8 cellular contexts compared by ENCODE assay signal in genomic region chr4:173169428-173170209, GRCh38. TPM values are rescaled to one million over a fixed set of nuclear protein-coding genes. Genes with fewer than 3 reads are reported as not detected.
DNase-seq lines count a peak whose midpoint lies in the region; ATAC-seq and TF ChIP-seq lines count a peak whose summit lies in the region.

No MANE protein-coding gene starts in this region.

- TF ChIP-seq CTCF in foreskin fibroblast (IDR thresholded peaks at IDR 0.05; ENCODE audit: low read depth, low read length) (no peak), neural crest cell (conservative IDR thresholded peaks at IDR 0.05) (peak; percentile 12), suprapubic skin (IDR thresholded peaks at IDR 0.05) (no peak)

- peaks cover 11% of the 10 kb centered on the region for H3K4me1 ChIP-seq in suprapubic skin

- WGBS in suprapubic skin, result 0% methylated on average over 16 of the region's 93 CpGs

- peaks cover 36% of the 10 kb centered on the region for H3K4me1 Mint-ChIP-seq in neural crest cell

- H3K9me3 ChIP-seq in suprapubic skin, result no peaks in the 10 kb centered on the region

- no peaks in the 10 kb centered on the region for H3K36me3 Mint-ChIP-seq in neural crest cell (ENCODE audit: low read depth)

- H3K27ac ChIP-seq in suprapubic skin, result peak overlapping the region; percentile 92

- no peaks in the 10 kb centered on the region for H3K27me3 Mint-ChIP-seq in neural crest cell (ENCODE audit: low read depth)

- H3K4me3 Mint-ChIP-seq in neural crest cell, result peak overlapping the region; percentile 88

- DNase-seq in COLO668 (lab: John Stamatoyannopoulos, UW; ENCODE audit: unreplicated experiment) (peak; percentile 79), RPMI8226 (peak; percentile 65), foreskin fibroblast (peak; percentile 45 to 82), neural crest cell (ENCODE audit: low read depth, low spot score) (peak; percentile 48), suprapubic skin (ENCODE audit: low spot score in 2 of 2) (peak; percentile 76 to 85)
- peak; percentile 50 for DNase-seq in activated T-helper 9 cell treated with anti-CD3 and anti-CD28 coated beads, Interleukin-2, amount 50 U/mL, for 16 hours (ENCODE audit: low read depth)

- no peaks in the 10 kb centered on the region for H3K27me3 ChIP-seq in suprapubic skin

- no peaks in the 10 kb centered on the region for H3K9me3 Mint-ChIP-seq in neural crest cell

- peak overlapping the region; percentile 67 to 74 for H3K4me3 ChIP-seq in foreskin fibroblast (ENCODE audit: low read depth in 1 of 2, low read length in 2 of 2)
- peak overlapping the region; percentile 94 for H3K4me3 ChIP-seq in suprapubic skin

- no peak for TF ChIP-seq EP300 in suprapubic skin (IDR thresholded peaks at IDR 0.05)

- H3K36me3 ChIP-seq in suprapubic skin, result no peaks in the 10 kb centered on the region

- peak; percentile 64 for ATAC-seq in GM19395 (IDR thresholded peaks at IDR 0.05; ENCODE audit: unreplicated experiment)
- peak; percentile 51 for ATAC-seq in HG03469 (IDR thresholded peaks at IDR 0.05; ENCODE audit: unreplicated experiment)

- H3K27ac Mint-ChIP-seq in neural crest cell (ENCODE audit: unreplicated experiment), result peak overlapping the region; percentile 65

- peak in 1 of 2 donors; percentile 11 for TF ChIP-seq POLR2A in suprapubic skin (IDR thresholded peaks at IDR 0.05)

RNA-seq across cellular contexts. Expression of gene GALNT7, which starts 1.0 kb away (rescaled TPM):
- total RNA-seq in neural crest cell, result 34.5 and 36.2 TPM in 2 replicates
- 10 to 100 TPM in 2 of 4 donors, 1 to 10 TPM in 2; 7.9 to 13.4 (median 9.5) TPM for total RNA-seq in suprapubic skin

Comparison
In these comparisons a context has a peak if more than half of its experiments do, and no peak if none do; other contexts are left out.
1. Peak in every context shown above with its lines: DNase-seq, ATAC-seq, H3K4me3 ChIP-seq and H3K27ac ChIP-seq.